Comparison of ENCODE assay signal across 18 cellular contexts in the genomic region with DNA sequence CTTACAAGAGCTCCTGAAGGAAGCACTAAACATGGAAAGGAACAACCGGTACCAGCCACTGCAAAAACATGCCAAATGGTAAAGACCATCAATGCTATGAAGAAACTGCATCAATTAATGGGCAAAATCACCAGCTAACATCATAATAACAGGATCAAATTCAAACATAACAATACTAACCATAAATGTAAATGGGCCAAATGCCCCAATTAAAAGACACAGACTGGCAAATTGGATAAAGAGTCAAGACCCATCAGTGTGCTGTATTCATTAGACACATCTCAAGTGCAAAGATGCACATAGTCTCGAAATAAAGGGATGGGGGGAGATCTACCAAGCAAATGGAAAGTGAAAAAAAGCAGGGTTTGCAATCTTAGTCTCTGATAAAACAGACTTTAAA. TPM values are rescaled to one million over a fixed set of nuclear protein-coding genes. Genes with fewer than 3 reads are reported as not detected.
"Had no signal": no experiment of that assay in that cellular context is flagged by ENCODE, and none has a peak within 500 bp of the region (broad histone marks: within the 10 kb centered on the region; RNA-seq: fewer than 3 reads in every experiment).

No MANE protein-coding gene starts in this region.

RNA-seq across cellular contexts. Expression of a gene that starts 47.6 kb away (rescaled TPM):
- total RNA-seq: kidney, kidney epithelial cell, left cardiac atrium, left colon, left lobe of liver, left lung, left ventricle myocardium inferior, left ventricle myocardium superior, lower lobe of right lung, lung microvascular endothelial cell, mammary epithelial cell, mesenteric fat pad, mucosa of descending colon, mucosa of gallbladder, myocyte had no signal
- polyA plus RNA-seq: immature natural killer cell, keratinocyte, liver, mammary epithelial cell had no signal
